21 cellular contexts compared by ENCODE assay signal in genomic region chr22:47575291-47575690, GRCh38.
DNase-seq lines count a peak whose midpoint lies in the region; TF ChIP-seq lines count a peak whose summit lies in the region.
"Had no signal": no experiment of that assay in that cellular context is flagged by ENCODE, and none has a peak within 500 bp of the region (broad histone marks: within the 10 kb centered on the region; RNA-seq: fewer than 3 reads in every experiment).

No MANE protein-coding gene starts in this region.

- no peaks in the 10 kb centered on the region for H3K9me3 ChIP-seq in mesenchymal stem cell (ENCODE audit: control insufficient read depth, low read length)
- H3K9me3 ChIP-seq in stomach, result no peaks in the 10 kb centered on the region
- H3K9me3 ChIP-seq in CD4-positive, alpha-beta memory T cell (ENCODE audit: control insufficient read depth in 1 of 2, low read length in 2 of 2), result no peaks in the 10 kb centered on the region
- H3K9me3 ChIP-seq: MG63, SJSA1 had no signal

- H3K9ac ChIP-seq in mesenchymal stem cell (ENCODE audit: low read length), result no peak overlapping the region

- H3K14ac ChIP-seq in mesenchymal stem cell (ENCODE audit: low read length in 2 of 2), result no peak overlapping the region

- H4K8ac ChIP-seq in mesenchymal stem cell (ENCODE audit: low read length), result no peak overlapping the region

- H2AK5ac ChIP-seq in mesenchymal stem cell (ENCODE audit: low read length, severe bottlenecking), result no peak overlapping the region

- no peak overlapping the region for H3K23ac ChIP-seq in mesenchymal stem cell (ENCODE audit: low read length in 2 of 2)

- no peak overlapping the region for H3K27ac Mint-ChIP-seq in CD4-positive, alpha-beta memory T cell
- H3K27ac Mint-ChIP-seq: HFFc6 had no signal

- TF ChIP-seq CTCF in LNCaP clone FGC (IDR thresholded peaks at IDR 0.05; ENCODE audit: control insufficient read depth, extremely low read depth, insufficient read depth) (no peak), stomach (IDR thresholded peaks at IDR 0.05) (no peak), coronary artery (IDR thresholded peaks at IDR 0.05) (no peak)

- no peak for TF ChIP-seq EP300 in stomach (IDR thresholded peaks at IDR 0.05)

- H2BK120ac ChIP-seq in mesenchymal stem cell (ENCODE audit: low read depth, low read length), result no peak overlapping the region

- intact Hi-C loops in stomach (cut with DNase I; ENCODE audit: low total_unique reads), result loop anchor here (10.0 kb wide), 1 partner anchor 1690 kb away; no protein-coding TSS in a partner anchor
- intact Hi-C loops in CD4-positive, alpha-beta memory T cell (cut with micrococcal nuclease), result no loop called here

- H3K79me1 ChIP-seq in mesenchymal stem cell (replicated peaks; ENCODE audit: low read length, poor library complexity, severe bottlenecking), result no peaks in the 10 kb centered on the region

- peak overlapping the region; percentile 43 for H4K91ac ChIP-seq in mesenchymal stem cell (ENCODE audit: low read length)

- H3K9me3 Mint-ChIP-seq in CD4-positive, alpha-beta memory T cell, result peaks cover 0 to 2% (median 0%) of the 10 kb centered on the region in 8 donors

- DNase-seq in COLO668 (lab: John Stamatoyannopoulos, UW; ENCODE audit: unreplicated experiment) (peak; percentile 80), LNCaP clone FGC (ENCODE audit: low read depth) (peak; percentile 45), mesenchymal stem cell (no peak), stomach (peak; percentile 39), HUDEP-2 (lab: John Stamatoyannopoulos, UW; ENCODE audit: unreplicated experiment in 76 of 76) (no peak), coronary artery (ENCODE audit: low spot score) (no peak)
- no peak for DNase-seq in CD4-positive, alpha-beta memory T cell
- DNase-seq: ACHN, C1 segment of cervical spinal cord, GDM1, H7, HFFc6, IMR-90, Karpas-422, MG63, NCI-H1048, NCI-H146, NCI-H2029 treated with DMSO at 0.1 percent for 48 hours, NCI-H2171 treated with DMSO at 0.1 percent for 48 hours, NCI-H82 had no signal

- H3K4ac ChIP-seq in mesenchymal stem cell (ENCODE audit: low read depth in 1 of 2, low read length in 2 of 2), result no peak overlapping the region

- H3K4me3 Mint-ChIP-seq in CD4-positive, alpha-beta memory T cell, result no peak overlapping the region
- H3K4me3 Mint-ChIP-seq: HFFc6 had no signal

- H3K27me3 Mint-ChIP-seq in CD4-positive, alpha-beta memory T cell, result peaks cover 4 to 14% of the 10 kb centered on the region in 2 donors

- H3K4me1 ChIP-seq in mesenchymal stem cell (ENCODE audit: control insufficient read depth, insufficient read depth, low read depth, low read length), result no peaks in the 10 kb centered on the region
- no peaks in the 10 kb centered on the region for H3K4me1 ChIP-seq in stomach
- no peaks in the 10 kb centered on the region for H3K4me1 ChIP-seq in CD4-positive, alpha-beta memory T cell (ENCODE audit: insufficient read depth, low read length)
- H3K4me1 ChIP-seq: SJSA1 had no signal

- H3K27me3 ChIP-seq in mesenchymal stem cell (ENCODE audit: control insufficient read depth in 1 of 2, insufficient read depth in 1 of 2, low read length in 2 of 2) (no peaks in the 10 kb centered on the region), stomach (peaks cover 0 to 20% (median 0%) of the 10 kb centered on the region in 3 donors)
- H3K27me3 ChIP-seq in CD4-positive, alpha-beta memory T cell (ENCODE audit: insufficient read depth, low read length), result no peaks in the 10 kb centered on the region
- H3K27me3 ChIP-seq: MG63, SJSA1 had no signal

- H3K27ac ChIP-seq in mesenchymal stem cell (ENCODE audit: low read length, poor library complexity, severe bottlenecking) (no peak overlapping the region), stomach (no peak overlapping the region), coronary artery (no peak overlapping the region)
- no peak overlapping the region for H3K27ac ChIP-seq in CD4-positive, alpha-beta memory T cell (ENCODE audit: low read depth, low read length)
- H3K27ac ChIP-seq: SJSA1 had no signal

- H2AFZ ChIP-seq in mesenchymal stem cell (ENCODE audit: low read depth, low read length), result no peak overlapping the region

- H2BK5ac ChIP-seq in mesenchymal stem cell (ENCODE audit: low read depth, low read length, poor library complexity, severe bottlenecking), result no peak overlapping the region

- H3K36me3 Mint-ChIP-seq in CD4-positive, alpha-beta memory T cell, result no peaks in the 10 kb centered on the region

- TF ChIP-seq POLR2A in stomach (IDR thresholded peaks at IDR 0.05), result no peak

- H3K4me2 ChIP-seq in mesenchymal stem cell (ENCODE audit: low read length, poor library complexity, severe bottlenecking), result no peak overlapping the region

- CTCF ChIA-PET in CD4-positive, alpha-beta memory T cell (lab: Charles Lee; ENCODE audit: partially characterized antibody), result no interaction called here

- H3K36me3 ChIP-seq in mesenchymal stem cell (ENCODE audit: control insufficient read depth in 1 of 2, insufficient read depth in 2 of 2, low read depth in 1 of 2, low read length in 2 of 2) (no peaks in the 10 kb centered on the region), stomach (no peaks in the 10 kb centered on the region)
- no peaks in the 10 kb centered on the region for H3K36me3 ChIP-seq in CD4-positive, alpha-beta memory T cell (ENCODE audit: insufficient read depth, low read length)
- H3K36me3 ChIP-seq: MG63, SJSA1 had no signal

- H3K4me3 ChIP-seq in LNCaP clone FGC (ENCODE audit: low read depth, low read length), result no peak overlapping the region
- H3K4me3 ChIP-seq in mesenchymal stem cell (ENCODE audit: insufficient read depth in 1 of 2, low read depth in 1 of 2, low read length in 2 of 2), result no peak overlapping the region
- no peak overlapping the region for H3K4me3 ChIP-seq in stomach
- no peak overlapping the region for H3K4me3 ChIP-seq in coronary artery
- H3K4me3 ChIP-seq in CD4-positive, alpha-beta memory T cell (ENCODE audit: low read length in 2 of 2), result no peak overlapping the region
- H3K4me3 ChIP-seq: MG63, SJSA1 had no signal

- POLR2A ChIA-PET in CD4-positive, alpha-beta memory T cell (lab: Charles Lee; ENCODE audit: partially characterized antibody), result no interaction called here

- H2BK15ac ChIP-seq in mesenchymal stem cell (ENCODE audit: low read depth, poor library complexity, severe bottlenecking), result no peak overlapping the region

- no peaks in the 10 kb centered on the region for H3K4me1 Mint-ChIP-seq in CD4-positive, alpha-beta memory T cell

- H3K18ac ChIP-seq in mesenchymal stem cell (ENCODE audit: low read depth in 1 of 2, low read length in 2 of 2), result no peak overlapping the region

- H2BK12ac ChIP-seq in mesenchymal stem cell (ENCODE audit: low read length in 2 of 2), result no peak overlapping the region

- 76% methylated on average over 10 of the region's 11 CpGs for WGBS in mesenchymal stem cell
- 41 to 62% (median 48%) methylated on average over 11 of the region's 11 CpGs for WGBS in stomach, 5 donors

Comparison
In these comparisons a context has a peak if more than half of its experiments do, and no peak if none do; other contexts are left out.
1. DNase-seq: peak in COLO668 (single experiment), LNCaP clone FGC (single experiment) and stomach (single experiment); none in mesenchymal stem cell (single experiment), HUDEP-2 (0 of 76), coronary artery (single experiment) and CD4-positive, alpha-beta memory T cell (0 of 5).